8 cellular contexts compared by ENCODE assay signal in genomic region chr14:68695326-68695768, GRCh38.
A peak's percentile ranks its signal among the peaks of the same experiment; 100 is the strongest.
DNase-seq lines count a peak whose midpoint lies in the region; ATAC-seq and TF ChIP-seq lines count a peak whose summit lies in the region.

No MANE protein-coding gene starts in this region.

- TF ChIP-seq CTCF in A673 (conservative IDR thresholded peaks at IDR 0.05; ENCODE audit: low read depth, low read length) (no peak), fibroblast of villous mesenchyme (IDR thresholded peaks at IDR 0.05; ENCODE audit: insufficient read depth, low read depth, low read length) (no peak)

- H3K27me3 ChIP-seq in A673 (replicated peaks; ENCODE audit: insufficient read depth, low read depth, low read length, poor library complexity) = no peaks in the 10 kb centered on the region

- DNase-seq in A673 (ENCODE audit: low spot score) (peak; percentile 33), SW480 (ENCODE audit: low spot score) (peak; percentile 98), fibroblast of villous mesenchyme (ENCODE audit: low read depth) (peak; percentile 98), NCI-H345 (lab: John Stamatoyannopoulos, UW) (no peak), OCI-M1 (lab: John Stamatoyannopoulos, UW) (no peak)
- DNase-seq in stimulated activated CD8-positive, alpha-beta memory T cell treated with anti-CD3 and anti-CD28 coated beads, Interleukin-7, amount 100 ng/mL, for 48 hours (ENCODE audit: extremely low read depth in 1 of 2, low read depth in 1 of 2) = peak; percentile 36 to 56

- CTCF ChIA-PET in A673 (lab: Charles Lee) = interaction anchor here (1.0 kb wide), 1 partner anchor 10 kb away, joined by 3 read pairs; no protein-coding TSS in a partner anchor

- no peak overlapping the region for H3K4me3 ChIP-seq in A673 (ENCODE audit: low read depth, low read length, poor library complexity, severe bottlenecking)
- H3K4me3 ChIP-seq in fibroblast of villous mesenchyme (ENCODE audit: low read depth, low read length) = no peak overlapping the region

- ATAC-seq in GM18520 (IDR thresholded peaks at IDR 0.05; ENCODE audit: unreplicated experiment) (peak; percentile 87), HG02970 (IDR thresholded peaks at IDR 0.05; ENCODE audit: low FRiP score, unreplicated experiment) (peak; percentile 74)

- no peaks in the 10 kb centered on the region for H3K9me3 ChIP-seq in A673 (ENCODE audit: low read depth, low read length, poor library complexity, severe bottlenecking)

- no peak overlapping the region for H3K27ac ChIP-seq in A673 (ENCODE audit: low read depth, low read length, poor library complexity, severe bottlenecking)

- POLR2A ChIA-PET in A673 (lab: Charles Lee; ENCODE audit: low non-redundant PET) = no interaction called here

- H3K4me1 ChIP-seq in A673 (ENCODE audit: insufficient read depth, low read length, poor library complexity, severe bottlenecking) = peaks cover 17% of the 10 kb centered on the region

- H3K36me3 ChIP-seq in A673 (ENCODE audit: insufficient read depth, low read length, poor library complexity, severe bottlenecking) = no peaks in the 10 kb centered on the region

- no TSS peak for BruUV-seq in A673 (replicated peaks; lab: Mats Ljungman, UMichigan)

- intact Hi-C loops in A673 (cut with micrococcal nuclease; ENCODE audit: unreplicated experiment) = no loop called here

Comparison
In these comparisons a context has a peak if more than half of its experiments do, and no peak if none do; other contexts are left out.
1. DNase-seq: peak in A673 (single experiment), SW480 (single experiment), fibroblast of villous mesenchyme (single experiment) and stimulated activated CD8-positive, alpha-beta memory T cell treated with anti-CD3 and anti-CD28 coated beads, Interleukin-7, amount 100 ng/mL, for 48 hours (2 of 2); none in NCI-H345 (single experiment) and OCI-M1 (single experiment).